In genomic region chr13:50179977-50180376, GRCh38 we compare ENCODE assay signal across 20 cellular contexts.
"Had no signal": no experiment of that assay in that cellular context is flagged by ENCODE, and none has a peak within 500 bp of the region (broad histone marks: within the 10 kb centered on the region; RNA-seq: fewer than 3 reads in every experiment).

No MANE protein-coding gene starts in this region.

- ATAC-seq: natural killer cell; right lobe of liver; stimulated activated memory B cell treated with anti-CD40 and anti-IgM and Interleukin-4, amounts not matched to agents 10 μg/mL and 1 μg/mL and 100 μg/mL, for 72 hours; stimulated activated naive CD8-positive, alpha-beta T cell treated with anti-CD3 and anti-CD28 coated beads, Interleukin-15, Interleukin-2, amounts not matched to agents 100 U/mL and 50 U/mL, for 24 hours had no signal

- DNase-seq: islet precursor cell; left ventricle myocardium inferior; mesendoderm; naive B cell; natural killer cell; nephron progenitor cell; occipital lobe; ovary; right lobe of liver; stimulated activated CD4-positive, alpha-beta T cell treated with anti-CD3 and anti-CD28 coated beads, Interleukin-1b, Interleukin-23, amount 100 ng/mL, for 48 hours; stimulated activated CD4-positive, alpha-beta T cell treated with anti-CD3 and anti-CD28 coated beads, Interleukin-2, amount 100 ng/mL, for 48 hours; stimulated activated CD4-positive, alpha-beta T cell treated with anti-CD3 and anti-CD28 coated beads, Interleukin-4, amount 100 ng/mL, for 4 hours; stimulated activated CD8-positive, alpha-beta memory T cell treated with anti-CD3 and anti-CD28 coated beads, Interleukin-4, amount 100 ng/mL, for 48 hours; stimulated activated naive CD8-positive, alpha-beta T cell treated with anti-CD3 and anti-CD28 coated beads, Interleukin-15, Interleukin-2, amounts not matched to agents 100 U/mL and 50 U/mL, for 24 hours; stomach; testis; thyroid gland; transverse colon; upper lobe of left lung had no signal
